Comparison of ENCODE assay signal across 26 cellular contexts in the genomic region with DNA sequence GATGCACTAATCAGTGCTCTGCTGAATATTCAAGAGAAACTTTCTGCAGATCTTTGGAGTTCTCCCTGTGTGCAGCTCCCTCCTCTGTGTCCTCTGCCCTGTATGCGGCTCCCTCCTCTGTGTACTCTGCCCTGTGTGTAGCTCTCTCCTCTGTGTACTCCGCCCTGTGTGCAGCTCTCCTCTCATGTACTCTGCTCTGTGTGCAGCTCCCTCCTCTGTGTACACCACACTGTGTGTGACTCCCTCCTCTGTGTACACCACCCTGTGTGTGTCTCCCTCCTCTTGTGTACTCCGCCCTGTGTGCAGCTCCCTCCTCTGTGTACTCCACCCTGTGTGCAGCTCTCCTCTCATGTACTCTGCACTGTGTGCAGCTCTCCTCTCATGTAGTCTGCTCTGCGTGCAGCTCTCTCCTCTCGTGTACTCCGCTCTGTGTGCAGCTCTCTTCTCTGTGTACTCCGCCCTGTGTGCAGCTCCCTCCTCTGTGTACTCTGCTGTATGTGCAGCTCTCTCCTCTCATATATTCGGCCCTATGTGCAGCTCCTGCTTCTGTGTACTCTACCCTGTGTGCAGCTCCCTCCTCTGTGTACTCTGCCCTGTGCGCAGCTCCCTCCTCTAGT.
"Had no signal": no experiment of that assay in that cellular context is flagged by ENCODE, and none has a peak within 500 bp of the region (broad histone marks: within the 10 kb centered on the region; RNA-seq: fewer than 3 reads in every experiment).

No MANE protein-coding gene starts in this region.

- H3K4me3 Mint-ChIP-seq: activated CD4-positive, alpha-beta memory T cell treated with anti-CD3 and anti-CD28 coated beads, Interleukin-2, amount 10 ng/mL, durations not matched to agents 7 days and 5 days; activated CD4-positive, alpha-beta T cell treated with anti-CD3 and anti-CD28 coated beads, Interleukin-2, amount 10 ng/mL, durations not matched to agents 7 days and 5 days; activated T-cell treated with anti-CD3 and anti-CD28 coated beads, Interleukin-2, amount 50 U/mL, for 4 hours; activated T-helper 17 cell treated with anti-CD3 and anti-CD28 coated beads, Interleukin-2, amount 50 U/mL, for 72 hours; naive thymus-derived CD8-positive, alpha-beta T cell; T-helper 17 cell; WTC11 had no signal

- H3K9me3 ChIP-seq: gastrocnemius medialis, right lobe of liver, suprapubic skin, tibial nerve had no signal

- H3K4me3 ChIP-seq: gastrocnemius medialis, right lobe of liver, smooth muscle cell, suprapubic skin, tibial nerve had no signal

- H3K27me3 ChIP-seq: right lobe of liver, suprapubic skin, tibial nerve had no signal

- H3K36me3 ChIP-seq: gastrocnemius medialis, right lobe of liver, suprapubic skin, tibial nerve had no signal

- H3K27me3 Mint-ChIP-seq: activated CD4-positive, alpha-beta memory T cell treated with anti-CD3 and anti-CD28 coated beads, Interleukin-2, amount 10 ng/mL, durations not matched to agents 7 days and 5 days; T-helper 17 cell had no signal

- DNase-seq: activated CD4-positive, alpha-beta memory T cell treated with anti-CD3 and anti-CD28 coated beads, Interleukin-2, amount 10 ng/mL, durations not matched to agents 7 days and 5 days; activated CD4-positive, alpha-beta T cell treated with anti-CD3 and anti-CD28 coated beads for 1 hour; activated CD4-positive, alpha-beta T cell treated with anti-CD3 and anti-CD28 coated beads, Interleukin-2, amount 10 ng/mL, durations not matched to agents 7 days and 5 days; activated CD8-positive, alpha-beta memory T cell treated with anti-CD3 and anti-CD28 coated beads, Interleukin-2, amount 50 U/mL, for 48 hours; activated naive CD4-positive, alpha-beta T cell; activated T-cell treated with anti-CD3 and anti-CD28 coated beads, Interleukin-2, amount 50 U/mL, for 4 hours; effector CD8-positive, alpha-beta T cell; erythroblast; gastrocnemius medialis; glutamatergic neuron; left cardiac atrium; midbrain; naive thymus-derived CD8-positive, alpha-beta T cell; right lobe of liver; stimulated activated CD4-positive, alpha-beta T cell treated with anti-CD3 and anti-CD28 coated beads, Interleukin-1b, Interleukin-23, amount 100 ng/mL, for 48 hours; stimulated activated CD4-positive, alpha-beta T cell treated with anti-CD3 and anti-CD28 coated beads, Interleukin-4, amount 100 ng/mL, for 4 hours; stimulated activated CD8-positive, alpha-beta memory T cell treated with anti-CD3 and anti-CD28 coated beads, Interleukin-4, amount 100 ng/mL, for 48 hours; stimulated activated naive CD4-positive, alpha-beta T cell; T-helper 17 cell; T1000 had no signal

- H3K27ac ChIP-seq: gastrocnemius medialis, right lobe of liver, suprapubic skin, tibial nerve had no signal

- H3K9me3 Mint-ChIP-seq: activated CD4-positive, alpha-beta memory T cell treated with anti-CD3 and anti-CD28 coated beads, Interleukin-2, amount 10 ng/mL, durations not matched to agents 7 days and 5 days; activated CD4-positive, alpha-beta T cell treated with anti-CD3 and anti-CD28 coated beads, Interleukin-2, amount 10 ng/mL, durations not matched to agents 7 days and 5 days; activated T-cell treated with anti-CD3 and anti-CD28 coated beads, Interleukin-2, amount 50 U/mL, for 4 hours had no signal

- H3K27ac Mint-ChIP-seq: activated CD4-positive, alpha-beta memory T cell treated with anti-CD3 and anti-CD28 coated beads, Interleukin-2, amount 10 ng/mL, durations not matched to agents 7 days and 5 days; activated CD4-positive, alpha-beta T cell treated with anti-CD3 and anti-CD28 coated beads, Interleukin-2, amount 10 ng/mL, durations not matched to agents 7 days and 5 days; activated naive CD4-positive, alpha-beta T cell treated with anti-CD3 and anti-CD28 coated beads, Interleukin-2, amount 50 U/mL, for 72 hours; activated T-helper 17 cell treated with anti-CD3 and anti-CD28 coated beads, Interleukin-2, amount 50 U/mL, for 72 hours; naive thymus-derived CD8-positive, alpha-beta T cell; T-helper 17 cell; WTC11 had no signal

- H3K4me1 ChIP-seq: gastrocnemius medialis, right lobe of liver, suprapubic skin, tibial nerve had no signal

- ATAC-seq: activated naive CD4-positive, alpha-beta T cell treated with anti-CD3 and anti-CD28 coated beads, Interleukin-2, amount 50 U/mL, for 72 hours; activated T-cell treated with anti-CD3 and anti-CD28 coated beads, Interleukin-2, amount 50 U/mL, for 4 hours; activated T-helper 17 cell treated with anti-CD3 and anti-CD28 coated beads, Interleukin-2, amount 50 U/mL, for 72 hours; gastrocnemius medialis; left cardiac atrium; naive thymus-derived CD8-positive, alpha-beta T cell; right lobe of liver; T-helper 17 cell; WTC11 had no signal

- H3K4me1 Mint-ChIP-seq: activated CD4-positive, alpha-beta memory T cell treated with anti-CD3 and anti-CD28 coated beads, Interleukin-2, amount 10 ng/mL, durations not matched to agents 7 days and 5 days; activated CD4-positive, alpha-beta T cell treated with anti-CD3 and anti-CD28 coated beads, Interleukin-2, amount 10 ng/mL, durations not matched to agents 7 days and 5 days; activated T-helper 17 cell treated with anti-CD3 and anti-CD28 coated beads, Interleukin-2, amount 50 U/mL, for 72 hours; T-helper 17 cell; WTC11 had no signal

- H3K36me3 Mint-ChIP-seq: naive thymus-derived CD8-positive, alpha-beta T cell had no signal
